Comparison of ENCODE assay signal across 7 cellular contexts in the genomic region with DNA sequence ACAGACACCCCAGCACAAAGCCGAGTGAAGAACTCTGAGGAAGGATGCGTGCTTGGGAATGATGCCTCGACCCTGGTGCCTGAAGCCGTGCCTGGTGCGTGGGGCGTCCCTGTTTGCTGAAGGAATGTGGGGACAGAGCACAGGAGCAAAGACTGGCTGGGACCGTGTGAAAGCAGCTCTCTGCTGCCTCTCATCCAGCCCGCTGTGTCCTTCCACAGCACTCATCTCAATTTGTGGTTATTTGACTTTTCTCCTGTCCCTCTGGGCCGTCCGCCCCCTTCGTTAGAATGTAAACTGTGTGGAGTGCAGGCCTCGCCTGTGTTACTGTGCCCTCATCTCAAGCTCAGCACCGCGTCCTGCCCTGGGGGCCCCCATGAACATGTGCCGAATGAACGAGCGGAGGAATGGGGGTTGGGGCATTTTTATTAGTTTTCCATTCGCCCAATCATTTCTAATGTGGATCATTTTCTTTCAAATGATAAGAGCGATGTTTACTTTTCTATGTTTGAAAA.
DNase-seq lines count a peak whose midpoint lies in the region; ATAC-seq, FAIRE-seq and TF ChIP-seq lines count a peak whose summit lies in the region.
"Not testable (repeated sequence)": the region's sequence is repeated elsewhere in the genome, so short reads cannot be mapped to it uniquely, and the experiment has no call there.

No MANE protein-coding gene starts in this region.

- not testable (repeated sequence) for TF ChIP-seq POLR2A in H1 (IDR thresholded peaks at IDR 0.05; ENCODE audit: control extremely low read depth in 1 of 2, low read depth in 2 of 2, low read length in 2 of 2); ovary (IDR thresholded peaks at IDR 0.05)

- intact Hi-C loops in ovary (cut with DNase I): loop anchor here in 2 of 4 donors (5.0 to 10.0 kb wide), 2 partner anchors 54 to 136 kb away; no protein-coding TSS in a partner anchor

- not testable (repeated sequence) for TF ChIP-seq EP300 in H1 (IDR thresholded peaks at IDR 0.05; ENCODE audit: borderline replicate concordance in 1 of 2, low read depth in 2 of 2, low read length in 2 of 2); ovary (IDR thresholded peaks at IDR 0.05)

- not testable (repeated sequence) for H3K27me3 ChIP-seq in GM23338 (ENCODE audit: insufficient read depth); WERI-Rb-1 (ENCODE audit: insufficient read depth, low read depth, severe bottlenecking); H1 (replicated peaks in 1 of 4; ENCODE audit: control insufficient read depth in 3 of 4, extremely low read depth in 1 of 4, insufficient read depth in 3 of 4, low read length in 3 of 4); ovary

- H3F3A ChIP-seq in GM23338 (replicated peaks; ENCODE audit: low read depth): not testable (repeated sequence)

- not testable (repeated sequence) for H3K14ac ChIP-seq in H1 (ENCODE audit: insufficient read length)

- not testable (repeated sequence) for DNase-seq in GM23338 (ENCODE audit: low spot score); WERI-Rb-1; H1 (ENCODE audit: low read depth in 1 of 2, low spot score in 2 of 2); type B pancreatic cell (ENCODE audit: extremely low spot score, unreplicated experiment)
- DNase-seq in fibroblast of villous mesenchyme (ENCODE audit: low read depth) (peak; percentile 37), islet precursor cell (peak; percentile 46), ovary (peak in 3 of 5 donors; percentile 38 to 62 (median 59))

- not testable (repeated sequence) for H2BK15ac ChIP-seq in H1 (ENCODE audit: low read length)

- not testable (repeated sequence) for H4K20me1 ChIP-seq in GM23338 (replicated peaks; ENCODE audit: insufficient read depth); H1 (replicated peaks in 1 of 2; ENCODE audit: control insufficient read depth in 1 of 2, insufficient read depth in 2 of 2, low read length in 2 of 2)

- FAIRE-seq in H1 (lab: Jason Lieb, UNC): not testable (repeated sequence)

- not testable (repeated sequence) for H3K27ac ChIP-seq in GM23338 (ENCODE audit: low read depth); H1 (ENCODE audit: low read depth, low read length)
- H3K27ac ChIP-seq in WERI-Rb-1 (peak overlapping the region; percentile 56), ovary (peak overlapping the region in 1 of 2 donors; percentile 83)

- H4K5ac ChIP-seq in H1 (ENCODE audit: insufficient read length, low read depth, low read length): not testable (repeated sequence)

- not testable (repeated sequence) for H3K27me3 Mint-ChIP-seq in GM23338 (ENCODE audit: insufficient read depth, low read depth, poor library complexity); type B pancreatic cell

- CTCF ChIA-PET in H1 (lab: Charles Lee; ENCODE audit: partially characterized antibody): interaction anchor here (0.5 kb wide), 1 partner anchor 13 kb away, joined by 3 read pairs; no protein-coding TSS in a partner anchor

- not testable (repeated sequence) for H3K9ac ChIP-seq in H1 (replicated peaks in 1 of 4; ENCODE audit: extremely low read depth in 1 of 4, low read depth in 3 of 4, low read length in 3 of 4)

- not testable (repeated sequence) for H2BK5ac ChIP-seq in H1 (ENCODE audit: low read depth, low read length)

- H3K18ac ChIP-seq in H1 (ENCODE audit: extremely low read depth, low read length): not testable (repeated sequence)

- not testable (repeated sequence) for H2BK120ac ChIP-seq in H1 (replicated peaks; ENCODE audit: low read depth, low read length)

- H3K79me2 ChIP-seq in GM23338 (replicated peaks; ENCODE audit: insufficient read depth); H1 (ENCODE audit: control insufficient read depth in 1 of 2, insufficient read depth in 2 of 2, low read length in 2 of 2): not testable (repeated sequence)

- H3K23me2 ChIP-seq in H1 (ENCODE audit: low read depth, low read length): not testable (repeated sequence)

- H3K27ac Mint-ChIP-seq in GM23338: peak overlapping the region; percentile 50; the same call in 1 of the 2 replicates
- peak overlapping the region; percentile 70 for H3K27ac Mint-ChIP-seq in type B pancreatic cell

- H4K91ac ChIP-seq in H1 (replicated peaks; ENCODE audit: insufficient read length, low read length): not testable (repeated sequence)

- not testable (repeated sequence) for H3K4me3 Mint-ChIP-seq in GM23338, type B pancreatic cell

- 0 out of 2 replicates have a peak overlapping the region, but pooled peaks have one; percentile 39 for H2AK5ac ChIP-seq in H1 (ENCODE audit: low read depth, low read length)

- not testable (repeated sequence) for H3K36me3 ChIP-seq in GM23338 (ENCODE audit: insufficient read depth); WERI-Rb-1; H1 (ENCODE audit: control insufficient read depth in 2 of 4, insufficient read depth in 4 of 4, low read length in 3 of 4); ovary

- H3K79me1 ChIP-seq in H1 (ENCODE audit: low read depth, low read length): not testable (repeated sequence)

- H2BK12ac ChIP-seq in H1 (ENCODE audit: low read depth, low read length): not testable (repeated sequence)

- peak overlapping the region; percentile 43; the same call in 1 of the 2 replicates for H3K4me2 ChIP-seq in GM23338
- not testable (repeated sequence) for H3K4me2 ChIP-seq in H1 (ENCODE audit: insufficient read depth in 1 of 2, low read depth in 2 of 2, low read length in 2 of 2)

- H3K9me3 Mint-ChIP-seq in GM23338: peaks cover 16% of the 10 kb centered on the region; the same call in 2 of the 3 replicates
- H3K9me3 Mint-ChIP-seq in type B pancreatic cell: not testable (repeated sequence)

- not testable (repeated sequence) for TF ChIP-seq RAD21 in H1 (IDR thresholded peaks at IDR 0.05 in 1 of 2, conservative IDR thresholded peaks at IDR 0.05 in 1 of 2; ENCODE audit: low read depth in 2 of 2, low read length in 2 of 2)

- not testable (repeated sequence) for H3K23ac ChIP-seq in H1 (ENCODE audit: insufficient read length)

- not testable (repeated sequence) for H3K36me3 Mint-ChIP-seq in GM23338 (ENCODE audit: low read depth); type B pancreatic cell

- not testable (repeated sequence) for H3K9me3 ChIP-seq in WERI-Rb-1 (ENCODE audit: severe bottlenecking); H1 (ENCODE audit: insufficient read depth in 2 of 2, low read depth in 1 of 2, low read length in 1 of 2); ovary

- not testable (repeated sequence) for H3K4me1 ChIP-seq in GM23338 (ENCODE audit: insufficient read depth); H1 (replicated peaks in 1 of 4; ENCODE audit: control insufficient read depth in 3 of 4, insufficient read depth in 4 of 4, low read length in 3 of 4)
- peaks cover 12% of the 10 kb centered on the region for H3K4me1 ChIP-seq in ovary (ENCODE audit: insufficient read depth)

- POLR2A ChIA-PET in H1 (lab: Charles Lee; ENCODE audit: partially characterized antibody): interaction anchor here (0.7 kb wide), 1 partner anchor 268 kb away, joined by 3 read pairs; no protein-coding TSS in a partner anchor

- not testable (repeated sequence) for H4K8ac ChIP-seq in H1 (ENCODE audit: extremely low read depth, insufficient read depth, low read length)

- WGBS in H1 (ENCODE audit: extremely low coverage in 1 of 2, insufficient coverage in 1 of 2, insufficient read length in 1 of 2, insufficient replicate concordance in 2 of 2, low coverage in 1 of 2, low lambda C conversion rate in 2 of 2, missing lambda C conversion rate in 1 of 2), 2 experiments: 82% methylated on average over 13 of the region's 19 CpGs; no CpG with 5 or more reads in 1 of the 2 experiments
- WGBS in ovary, 3 donors: 17 to 41% (median 25%) methylated on average over 14 to 19 of the region's 19 CpGs

- not testable (repeated sequence) for TF ChIP-seq CTCF in GM23338 (conservative IDR thresholded peaks at IDR 0.05; ENCODE audit: low read depth in 2 of 2); WERI-Rb-1 (IDR thresholded peaks at IDR 0.05; ENCODE audit: low read depth, low read length); H1 (IDR thresholded peaks at IDR 0.05; ENCODE audit: control extremely low read depth in 1 of 3, insufficient read depth in 1 of 3, low read depth in 1 of 3, low read length in 3 of 3); fibroblast of villous mesenchyme (IDR thresholded peaks at IDR 0.05; ENCODE audit: insufficient read depth, low read depth, low read length); ovary (IDR thresholded peaks at IDR 0.05); type B pancreatic cell (conservative IDR thresholded peaks at IDR 0.05)

- H3K4me3 ChIP-seq in GM23338; WERI-Rb-1 (ENCODE audit: low read depth, low read length); H1 (ENCODE audit: extremely low read depth in 1 of 4, insufficient read depth in 2 of 4, low read depth in 3 of 4, low read length in 4 of 4); fibroblast of villous mesenchyme (ENCODE audit: low read depth, low read length); ovary: not testable (repeated sequence)

- not testable (repeated sequence) for H3K4ac ChIP-seq in H1 (replicated peaks; ENCODE audit: insufficient read length, low read depth, low read length)

- peak overlapping the region; percentile 59; the same call in 1 of the 2 replicates for H2AFZ ChIP-seq in GM23338
- not testable (repeated sequence) for H2AFZ ChIP-seq in H1 (ENCODE audit: low read length)

- peak; percentile 18 for ATAC-seq in GM23338

- not testable (repeated sequence) for H2BK20ac ChIP-seq in H1 (ENCODE audit: low read length)

- not testable (repeated sequence) for H3K9me2 ChIP-seq in GM23338 (ENCODE audit: insufficient read depth)

- H3K4me1 Mint-ChIP-seq in GM23338 (peaks cover 11% of the 10 kb centered on the region), type B pancreatic cell (ENCODE audit: unreplicated experiment) (peaks cover 10% of the 10 kb centered on the region)

- H3K56ac ChIP-seq in H1 (replicated peaks; ENCODE audit: insufficient read length, low read depth, low read length): not testable (repeated sequence)
